15 cellular contexts compared by ENCODE assay signal in genomic region chr18:60508108-60508507, GRCh38.
DNase-seq lines count a peak whose midpoint lies in the region; ATAC-seq and TF ChIP-seq lines count a peak whose summit lies in the region.
"Had no signal": no experiment of that assay in that cellular context is flagged by ENCODE, and none has a peak within 500 bp of the region (broad histone marks: within the 10 kb centered on the region; RNA-seq: fewer than 3 reads in every experiment).

No MANE protein-coding gene starts in this region.

- peak; percentile 41 for DNase-seq in COR-L47 (lab: John Stamatoyannopoulos, UW)
- peak; percentile 35 for DNase-seq in NCI-H1105 (lab: John Stamatoyannopoulos, UW)
- peak; percentile 77 for DNase-seq in NCI-H446 treated with DMSO at 0.1 percent for 48 hours (lab: John Stamatoyannopoulos, UW)
- DNase-seq in activated T-cell treated with anti-CD3 and anti-CD28 coated beads, Interleukin-2, amount 50 U/mL, for 48 hours = no peak
- DNase-seq: AML-193; CD4-positive, alpha-beta T cell; HFFc6; KBM-7; NCI-H774; SHP77; T-helper 2 cell had no signal

- ATAC-seq in SK-N-SH treated with all-trans-retinoic acid at 6 μM for 48 hours = peak; percentile 75
- no peak for ATAC-seq in GM21529 (IDR thresholded peaks at IDR 0.05; ENCODE audit: unreplicated experiment)
- ATAC-seq in GM18519 (IDR thresholded peaks at IDR 0.05; ENCODE audit: low FRiP score, unreplicated experiment) = no peak
- ATAC-seq in HG03521 (IDR thresholded peaks at IDR 0.05; ENCODE audit: unreplicated experiment) = no peak

TF ChIP-seq in SK-N-SH treated with all-trans-retinoic acid at 6 μM for 48 hours, 23 proteins besides CTCF, POLR2A, EP300 and RAD21:
- no peak for TF ChIP-seq ZFP30 (CRISPR knock-in tag; IDR thresholded peaks at IDR 0.05)
- TF ChIP-seq TCF4 (CRISPR knock-in tag; IDR thresholded peaks at IDR 0.05; ENCODE audit: borderline replicate concordance) = peak; percentile 43; the same call in 1 of the 2 replicates
- TF ChIP-seq TSHZ2 (CRISPR knock-in tag; IDR thresholded peaks at IDR 0.05) = peak; percentile 68; the same call in 1 of the 2 replicates
TF ChIP-seq in SK-N-SH treated with all-trans-retinoic acid at 6 μM for 48 hours: peak in this region for 2.

Comparison
In these comparisons a context has a peak if more than half of its experiments do, and no peak if none do; other contexts are left out.
1. DNase-seq: peak in COR-L47 (single experiment), NCI-H1105 (single experiment) and NCI-H446 treated with DMSO at 0.1 percent for 48 hours (single experiment); none in activated T-cell treated with anti-CD3 and anti-CD28 coated beads, Interleukin-2, amount 50 U/mL, for 48 hours (0 of 2).